In genomic region chr1:219177363-219177762, GRCh38 we compare ENCODE assay signal across 11 cellular contexts. TPM values are rescaled to one million over a fixed set of nuclear protein-coding genes. Genes with fewer than 3 reads are reported as not detected.
A peak's percentile ranks its signal among the peaks of the same experiment; 100 is the strongest.
DNase-seq lines count a peak whose midpoint lies in the region; ATAC-seq, FAIRE-seq and TF ChIP-seq lines count a peak whose summit lies in the region.
"Had no signal": no experiment of that assay in that cellular context is flagged by ENCODE, and none has a peak within 500 bp of the region (broad histone marks: within the 10 kb centered on the region; RNA-seq: fewer than 3 reads in every experiment).

No MANE protein-coding gene starts in this region.

- DNase-seq in GM12864 (ENCODE audit: low read depth) = no peak
- peak; percentile 94 for DNase-seq in bronchial epithelial cell (ENCODE audit: low read depth)
- no peak for DNase-seq in posterior cingulate gyrus
- DNase-seq in HK-2 (ENCODE audit: unreplicated experiment) = no peak
- DNase-seq in SIG-M5 (lab: John Stamatoyannopoulos, UW) = no peak
- DNase-seq: MG63; stimulated activated CD4-positive, alpha-beta T cell treated with anti-CD3 and anti-CD28 coated beads, Interleukin-2, amount 100 ng/mL, for 48 hours had no signal

- intact Hi-C loops in posterior cingulate gyrus (cut with DNase I) = no loop called here

- peaks cover 2% of the 10 kb centered on the region for H3K36me3 ChIP-seq in bronchial epithelial cell (ENCODE audit: control insufficient read depth, insufficient read depth, low read length)

- no peak for FAIRE-seq in bronchial epithelial cell (lab: Jason Lieb, UNC)

- TF ChIP-seq CTCF in GM12864 (IDR thresholded peaks at IDR 0.05; ENCODE audit: low read depth, low read length, missing control alignments) = no peak
- TF ChIP-seq CTCF in bronchial epithelial cell (IDR thresholded peaks at IDR 0.05; ENCODE audit: insufficient read depth, low read length, severe bottlenecking) = no peak

- H3K4me3 ChIP-seq in GM12864 (ENCODE audit: low read depth, low read length) (peak overlapping the region; percentile 78), bronchial epithelial cell (ENCODE audit: low read depth, low read length) (no peak overlapping the region)
- H3K4me3 ChIP-seq: BLaER1, MG63 had no signal

- H3K27me3 ChIP-seq in bronchial epithelial cell (ENCODE audit: control insufficient read depth, insufficient read depth, low read length) = no peaks in the 10 kb centered on the region
- H3K27me3 ChIP-seq: BLaER1, MG63 had no signal

- peak; percentile 27 for ATAC-seq in GM19467 (IDR thresholded peaks at IDR 0.05; ENCODE audit: unreplicated experiment)
- peak; percentile 26 for ATAC-seq in HG03135 (IDR thresholded peaks at IDR 0.05; ENCODE audit: unreplicated experiment)
- ATAC-seq in HG03039 (IDR thresholded peaks at IDR 0.05; ENCODE audit: unreplicated experiment) = no peak

RNA-seq across cellular contexts. Expression of gene LYPLAL1, which starts 3.7 kb away (rescaled TPM):
- total RNA-seq in bronchial epithelial cell = 12.1 and 25.5 TPM in 2 replicates
